In genomic region chr9:33304367-33304766, GRCh38 we compare ENCODE assay signal across 21 cellular contexts. TPM values are rescaled to one million over a fixed set of nuclear protein-coding genes. Genes with fewer than 3 reads are reported as not detected.
DNase-seq lines count a peak whose midpoint lies in the region; ATAC-seq, FAIRE-seq and TF ChIP-seq lines count a peak whose summit lies in the region.
"Had no signal": no experiment of that assay in that cellular context is flagged by ENCODE, and none has a peak within 500 bp of the region (broad histone marks: within the 10 kb centered on the region; RNA-seq: fewer than 3 reads in every experiment).

No MANE protein-coding gene starts in this region.

- H3K4me2 ChIP-seq in OCI-LY3 (ENCODE audit: low read length): peak overlapping the region; percentile 65

- H3K4me3 ChIP-seq in OCI-LY3 (ENCODE audit: low read length): peak overlapping the region; percentile 31

- peak overlapping the region; percentile 76 for H3K27ac ChIP-seq in OCI-LY3 (ENCODE audit: low read length)

- no peaks in the 10 kb centered on the region for H3K9me3 ChIP-seq in OCI-LY3 (ENCODE audit: insufficient read depth, low read length)
- H3K9me3 ChIP-seq: BE2C had no signal

- DNase-seq in GM18507 (ENCODE audit: extremely low spot score, insufficient read length, low read depth) (no peak), NCI-H2171 (lab: John Stamatoyannopoulos, UW) (no peak)
- DNase-seq in stimulated activated naive B cell treated with anti-CD40 and anti-IgM and Interleukin-4, amounts not matched to agents 10 μg/mL and 1 μg/mL and 100 μg/mL, for 72 hours: no peak
- no peak for DNase-seq in activated CD4-positive, alpha-beta T cell treated with anti-CD3 and anti-CD28 coated beads for 36 hours
- DNase-seq: BE2C; CD4-positive, alpha-beta memory T cell; DND-41; GDM1; HFFc6; Kasumi-1; NCI-H1436; NCI-H2029 treated with DMSO at 0.1 percent for 48 hours; NCI-H526; SHP77 had no signal

- FAIRE-seq in GM18507 (lab: Jason Lieb, UNC): peak; percentile 18
- FAIRE-seq: GM19239, H1, HepG2 had no signal

- POLR2A ChIA-PET in activated CD4-positive, alpha-beta T cell treated with anti-CD3 and anti-CD28 coated beads for 36 hours (lab: Charles Lee): interaction anchor here (1.2 to 1.4 kb wide), 2 partner anchors 14 to 16 kb away, joined by 3 to 4 read pairs; no protein-coding TSS in a partner anchor

- peak overlapping the region; percentile 26; the same call in 1 of the 2 replicates for H3K9ac ChIP-seq in OCI-LY3 (ENCODE audit: low read length)

- H3K27me3 ChIP-seq in OCI-LY3 (ENCODE audit: low read depth, low read length): no peaks in the 10 kb centered on the region
- H3K27me3 ChIP-seq: BE2C had no signal

- H3K36me3 ChIP-seq in OCI-LY3 (replicated peaks; ENCODE audit: low read depth, low read length): peaks cover 63% of the 10 kb centered on the region

- intact Hi-C loops in activated CD4-positive, alpha-beta T cell treated with anti-CD3 and anti-CD28 coated beads for 36 hours (cut with DNase I, micrococcal nuclease): no loop called here

- peaks cover 1 to 6% of the 10 kb centered on the region in 2 donors for H3K4me1 Mint-ChIP-seq in stimulated activated naive B cell treated with anti-CD40 and anti-IgM and Interleukin-4, amounts not matched to agents 10 μg/mL and 1 μg/mL and 100 μg/mL, for 72 hours
- H3K4me1 Mint-ChIP-seq in activated CD4-positive, alpha-beta T cell treated with anti-CD3 and anti-CD28 coated beads for 36 hours: peaks cover 22% of the 10 kb centered on the region

- TF ChIP-seq CTCF in OCI-LY3 (IDR thresholded peaks at IDR 0.05; ENCODE audit: low read depth, low read length): no peak

- H3K79me2 ChIP-seq in OCI-LY3 (ENCODE audit: low read length): peaks cover 60% of the 10 kb centered on the region

- H2AFZ ChIP-seq in OCI-LY3 (ENCODE audit: low read depth, low read length): no peak overlapping the region

- no peaks in the 10 kb centered on the region for H4K20me1 ChIP-seq in OCI-LY3 (ENCODE audit: insufficient read depth, low read length)

- peaks cover 33% of the 10 kb centered on the region for H3K4me1 ChIP-seq in OCI-LY3 (ENCODE audit: low read length)
- H3K4me1 ChIP-seq: BE2C had no signal

- no peaks in the 10 kb centered on the region for H3K27me3 Mint-ChIP-seq in stimulated activated naive B cell treated with anti-CD40 and anti-IgM and Interleukin-4, amounts not matched to agents 10 μg/mL and 1 μg/mL and 100 μg/mL, for 72 hours
- no peaks in the 10 kb centered on the region for H3K27me3 Mint-ChIP-seq in activated CD4-positive, alpha-beta T cell treated with anti-CD3 and anti-CD28 coated beads for 36 hours
- H3K27me3 Mint-ChIP-seq: CD4-positive, alpha-beta memory T cell had no signal

- no peaks in the 10 kb centered on the region for H3K9me3 Mint-ChIP-seq in stimulated activated naive B cell treated with anti-CD40 and anti-IgM and Interleukin-4, amounts not matched to agents 10 μg/mL and 1 μg/mL and 100 μg/mL, for 72 hours
- no peaks in the 10 kb centered on the region for H3K9me3 Mint-ChIP-seq in activated CD4-positive, alpha-beta T cell treated with anti-CD3 and anti-CD28 coated beads for 36 hours (ENCODE audit: low read depth)
- H3K9me3 Mint-ChIP-seq: HFFc6 had no signal

- ATAC-seq in HG02885 (IDR thresholded peaks at IDR 0.05; ENCODE audit: poor library complexity, unreplicated experiment) (peak; percentile 61), esophagus mucosa (no peak)
- peak; percentile 56 to 78 for ATAC-seq in stimulated activated naive B cell treated with anti-CD40 and anti-IgM and Interleukin-4, amounts not matched to agents 10 μg/mL and 1 μg/mL and 100 μg/mL, for 72 hours (replicated peaks)
- ATAC-seq in activated CD4-positive, alpha-beta T cell treated with anti-CD3 and anti-CD28 coated beads for 36 hours: no peak
- ATAC-seq: HepG2, Panc1 had no signal

- CTCF ChIA-PET in activated CD4-positive, alpha-beta T cell treated with anti-CD3 and anti-CD28 coated beads for 36 hours (lab: Charles Lee): interaction anchor here (0.6 to 1.3 kb wide), 4 partner anchors 12 to 126 kb away, joined by 3 to 6 read pairs (median 4); no protein-coding TSS in a partner anchor

- peaks cover 20 to 31% of the 10 kb centered on the region in 2 donors for H3K36me3 Mint-ChIP-seq in stimulated activated naive B cell treated with anti-CD40 and anti-IgM and Interleukin-4, amounts not matched to agents 10 μg/mL and 1 μg/mL and 100 μg/mL, for 72 hours
- peaks cover 45% of the 10 kb centered on the region for H3K36me3 Mint-ChIP-seq in activated CD4-positive, alpha-beta T cell treated with anti-CD3 and anti-CD28 coated beads for 36 hours (ENCODE audit: low read depth)

- no peak overlapping the region for H3K27ac Mint-ChIP-seq in stimulated activated naive B cell treated with anti-CD40 and anti-IgM and Interleukin-4, amounts not matched to agents 10 μg/mL and 1 μg/mL and 100 μg/mL, for 72 hours
- H3K27ac Mint-ChIP-seq in activated CD4-positive, alpha-beta T cell treated with anti-CD3 and anti-CD28 coated beads for 36 hours: no peak overlapping the region
- H3K27ac Mint-ChIP-seq: HFFc6 had no signal

- H3K4me3 Mint-ChIP-seq in stimulated activated naive B cell treated with anti-CD40 and anti-IgM and Interleukin-4, amounts not matched to agents 10 μg/mL and 1 μg/mL and 100 μg/mL, for 72 hours: no peak overlapping the region
- H3K4me3 Mint-ChIP-seq in activated CD4-positive, alpha-beta T cell treated with anti-CD3 and anti-CD28 coated beads for 36 hours: no peak overlapping the region
- H3K4me3 Mint-ChIP-seq: CD4-positive, alpha-beta memory T cell; HFFc6 had no signal

RNA-seq across cellular contexts. Expression of gene NFX1, which starts 14.1 kb away (rescaled TPM):
- 26.6 TPM for total RNA-seq in esophagus mucosa
- total RNA-seq in activated CD4-positive, alpha-beta T cell treated with anti-CD3 and anti-CD28 coated beads for 36 hours: 10 to 100 TPM; 31.2 to 33.7 TPM

RNA-seq across cellular contexts. Expression of gene CHMP5, which starts 39.5 kb away (rescaled TPM):
- 46.6 TPM for total RNA-seq in esophagus mucosa
- 100 to 1,000 TPM; 102 to 106 TPM for total RNA-seq in activated CD4-positive, alpha-beta T cell treated with anti-CD3 and anti-CD28 coated beads for 36 hours

RNA-seq across cellular contexts. Expression of gene BAG1, which starts 39.9 kb away (rescaled TPM):
- 95.3 TPM for total RNA-seq in esophagus mucosa
- 10 to 100 TPM; 47.9 to 65.8 TPM for total RNA-seq in activated CD4-positive, alpha-beta T cell treated with anti-CD3 and anti-CD28 coated beads for 36 hours

Comparison
In these comparisons a context has a peak if more than half of its experiments do, and no peak if none do; other contexts are left out.
1. ATAC-seq: peak in HG02885 (single experiment) and stimulated activated naive B cell treated with anti-CD40 and anti-IgM and Interleukin-4, amounts not matched to agents 10 μg/mL and 1 μg/mL and 100 μg/mL, for 72 hours (2 of 2); none in esophagus mucosa (single experiment) and activated CD4-positive, alpha-beta T cell treated with anti-CD3 and anti-CD28 coated beads for 36 hours (single experiment).